ENCODE assay signal across 28 cellular contexts in genomic region chrX:54994668-54995452, GRCh38. TPM values are rescaled to one million over a fixed set of nuclear protein-coding genes. Genes with fewer than 3 reads are reported as not detected.
DNase-seq lines count a peak whose midpoint lies in the region; ATAC-seq, FAIRE-seq and TF ChIP-seq lines count a peak whose summit lies in the region.
"Had no signal": no experiment of that assay in that cellular context is flagged by ENCODE, and none has a peak within 500 bp of the region (broad histone marks: within the 10 kb centered on the region; RNA-seq: fewer than 3 reads in every experiment).

No MANE protein-coding gene starts in this region.

- TF ChIP-seq POLR2A in GM12878 (IDR thresholded peaks at IDR 0.05; ENCODE audit: low read depth, low read length), result no peak
- TF ChIP-seq POLR2A in vagina (IDR thresholded peaks at IDR 0.05), result no peak

- in situ Hi-C loops in GM12878 (cut with MboI), result no loop called here

- BruUV-seq in GM12878 (replicated peaks; lab: Mats Ljungman, UMichigan), result no TSS peak

- H3K4me1 ChIP-seq in GM12878 (ENCODE audit: control insufficient read depth, insufficient read depth, low read length) (no peaks in the 10 kb centered on the region; the same call in 1 of the 2 replicates), psoas muscle (no peaks in the 10 kb centered on the region), vagina (no peaks in the 10 kb centered on the region)

- H3K27ac ChIP-seq in GM12878 (ENCODE audit: control insufficient read depth, insufficient read depth) (no peak overlapping the region), psoas muscle (peak overlapping the region; percentile 90), vagina (no peak overlapping the region)
- H3K27ac ChIP-seq: KMS-11 had no signal

- H3K4me2 ChIP-seq in GM12878 (ENCODE audit: control insufficient read depth, insufficient read depth), result no peak overlapping the region
- H3K4me2 ChIP-seq: KMS-11 had no signal

- TF ChIP-seq CTCF in GM10248 (IDR thresholded peaks at IDR 0.05; ENCODE audit: control extremely low read depth, extremely low read depth, low read depth, missing control alignments), result no peak
- TF ChIP-seq CTCF in GM12878 (IDR thresholded peaks at IDR 0.05 in 2 of 3, conservative IDR thresholded peaks at IDR 0.05 in 1 of 3; ENCODE audit: control insufficient read depth in 2 of 3, extremely low read depth in 1 of 3, insufficient read depth in 1 of 3, low read depth in 3 of 3, low read length in 3 of 3), result no peak
- no peak for TF ChIP-seq CTCF in psoas muscle (IDR thresholded peaks at IDR 0.05)
- no peak for TF ChIP-seq CTCF in vagina (IDR thresholded peaks at IDR 0.05)

- H4K20me1 ChIP-seq in GM12878 (ENCODE audit: control insufficient read depth, insufficient read depth), result no peaks in the 10 kb centered on the region

- H3K9ac ChIP-seq in GM12878 (ENCODE audit: control insufficient read depth, insufficient read depth, low read length), result no peak overlapping the region
- H3K9ac ChIP-seq: KMS-11 had no signal

- 0 out of 2 replicates have a peak overlapping the region, but pooled peaks have one; percentile 7 for H2AFZ ChIP-seq in GM12878 (ENCODE audit: control insufficient read depth, low read depth, low read length)

- H3K36me3 ChIP-seq in GM12878 (ENCODE audit: control insufficient read depth in 2 of 2, insufficient read depth in 2 of 2, low read length in 1 of 2) (no peaks in the 10 kb centered on the region), psoas muscle (ENCODE audit: insufficient read depth in 1 of 2, low read depth in 1 of 2) (no peaks in the 10 kb centered on the region), vagina (no peaks in the 10 kb centered on the region)

- ATAC-seq in GM12878 (no peak), psoas muscle (peak; percentile 56 to 62 (median 60)), left ventricle myocardium superior (no peak)
- ATAC-seq: HCT116 had no signal

- TF ChIP-seq EP300 in GM12878 (IDR thresholded peaks at IDR 0.05; ENCODE audit: borderline replicate concordance in 1 of 2, control insufficient read depth in 1 of 2, low read depth in 2 of 2, low read length in 2 of 2), result no peak

- RAD21 ChIA-PET in GM12878 (lab: Charles Lee; ENCODE audit: unreplicated experiment), result no interaction called here

- H3K9me3 ChIP-seq in GM12878 (replicated peaks; ENCODE audit: control insufficient read depth, insufficient read depth, low read length) (no peaks in the 10 kb centered on the region), psoas muscle (no peaks in the 10 kb centered on the region), vagina (no peaks in the 10 kb centered on the region)

- CTCF ChIA-PET in GM10248 (lab: Yijun Ruan, JAX) (interaction anchor here (1.3 kb wide), 1 partner anchor 10 kb away, joined by 3 read pairs; no protein-coding TSS in a partner anchor), GM12878 (lab: Yijun Ruan, JAX) (no interaction called here)

- no peaks in the 10 kb centered on the region for H3K79me2 ChIP-seq in GM12878 (ENCODE audit: control insufficient read depth, insufficient read depth, low read length)

- H3K27me3 ChIP-seq in GM12878 (replicated peaks in 1 of 2; ENCODE audit: control insufficient read depth in 2 of 2, insufficient read depth in 2 of 2, low read length in 1 of 2), result no peaks in the 10 kb centered on the region
- no peaks in the 10 kb centered on the region for H3K27me3 ChIP-seq in psoas muscle (ENCODE audit: insufficient read depth in 3 of 3, low read length in 2 of 3)
- H3K27me3 ChIP-seq in vagina, result no peaks in the 10 kb centered on the region

- intact Hi-C loops in GM12878 (cut with micrococcal nuclease; ENCODE audit: unreplicated experiment), result no loop called here
- intact Hi-C loops in psoas muscle (cut with DNase I), result loop anchor here in 1 of 2 donors (10.0 kb wide), 1 partner anchor 1310 kb away; the partner anchor contains the start of gene HUWE1
- intact Hi-C loops in vagina (cut with DNase I), result no loop called here
- intact Hi-C loops in left ventricle myocardium superior (cut with micrococcal nuclease), result no loop called here

- FAIRE-seq in GM12878 (lab: Jason Lieb, UNC), result no peak
- FAIRE-seq: bronchial epithelial cell had no signal

- SMC1A ChIA-PET in GM12878 (lab: Charles Lee; ENCODE audit: uncharacterized antibody, unreplicated experiment), result interaction anchor here (2.0 kb wide), 1 partner anchor 10 kb away, joined by 8 read pairs; no protein-coding TSS in a partner anchor

- H3K4me3 ChIP-seq in GM12878 (no peak overlapping the region), psoas muscle (peak overlapping the region; percentile 46), vagina (no peak overlapping the region)

- POLR2A ChIA-PET in GM10248 (lab: Yijun Ruan, JAX), result no interaction called here
- POLR2A ChIA-PET in GM12878 (lab: Charles Lee), result interaction anchor here (0.5 kb wide), 1 partner anchor 13 kb away, joined by 3 read pairs; no protein-coding TSS in a partner anchor

- TF ChIP-seq RAD21 in GM12878 (IDR thresholded peaks at IDR 0.05; ENCODE audit: insufficient read depth, low read depth, low read length), result no peak

- DNase-seq in GM10248 (ENCODE audit: extremely low spot score) (peak; percentile 1), MV-4-11 (lab: John Stamatoyannopoulos, UW) (peak; percentile 82), GM12878 (ENCODE audit: low read depth, low spot score) (no peak), psoas muscle (peak in 1 of 2 donors; percentile 60), vagina (ENCODE audit: extremely low spot score in 2 of 2) (no peak), left ventricle myocardium superior (no peak), NCI-H524 (lab: John Stamatoyannopoulos, UW) (no peak)
- DNase-seq: activated CD4-positive, alpha-beta T cell treated with anti-CD3 and anti-CD28 coated beads, Interleukin-2, amount 50 U/mL, for 4 hours; activated naive CD4-positive, alpha-beta T cell treated with anti-CD3 and anti-CD28 coated beads, Interleukin-2, amount 10 ng/mL, durations not matched to agents 7 days and 5 days; amygdala; Calu3; effector CD8-positive, alpha-beta T cell; MM.1S; NCI-H1694; NCI-H226; NCI-H774; retina; SW 1271; T-helper 9 cell had no signal

- WGBS in GM12878 (ENCODE audit: insufficient coverage, insufficient replicate concordance, low lambda C conversion rate, missing lambda C conversion rate), result 18% methylated on average over 7 of the region's 7 CpGs
- WGBS in psoas muscle, 3 donors, result 23 to 38% (median 38%) methylated on average over 7 of the region's 7 CpGs

RNA-seq across cellular contexts. Expression of gene PFKFB1, which starts 0.9 kb away (rescaled TPM):
- 0.40 and 0.42 TPM in 2 replicates for total RNA-seq in GM12878 (2013; cell fraction: nucleolus; rRNA removed)
- total RNA-seq in GM12878 (2014; rRNA removed), result 0.11 and 0.45 TPM in 2 replicates
- total RNA-seq in GM12878 (2014; rRNA removed; fragmentation: Illumina TruSeq; extraction: Trizol), result 0.27 and 0.41 TPM in 2 replicates
- total RNA-seq in GM12878 (2021), result 0.35 and 0.38 TPM in 2 replicates
- polyA plus RNA-seq in GM12878 (2011; ENCODE audit: low read depth), result 0.45 TPM
- polyA plus RNA-seq in GM12878 (2011; rRNA removed), result 0.43 and 0.48 TPM in 2 replicates
- 0.30 and 0.34 TPM in 2 replicates for polyA plus RNA-seq in GM12878 (2011; cell fraction: cytosol; rRNA removed)
- polyA plus RNA-seq in GM12878 (2011; cell fraction: nucleus; rRNA removed), result 0.86 and 1.5 TPM in 2 replicates
- polyA plus RNA-seq in GM12878 (2012), result 0.58 and 0.62 TPM in 2 replicates
- 0.44 and 1.00 TPM in 2 replicates for polyA plus RNA-seq in GM12878 (2014; fragmentation: Illumina TruSeq; extraction: Trizol)
- under 1 TPM; 0.23 to 0.33 TPM for polyA plus RNA-seq in GM12878 (2014; fragmentation: Nextera tagmentation; extraction: Ambion mirVana)
- polyA plus RNA-seq in GM12878 (2014; rRNA removed), result 0.34 and 0.35 TPM in 2 replicates
- polyA plus RNA-seq in GM12878 (2016; fragmentation: Nextera tagmentation; extraction: Ambion mirVana), result under 1 TPM; 0.13 to 0.59 TPM
- polyA minus RNA-seq in GM12878 (2011; rRNA and poly(A)+ RNA removed), result 0.21 and 0.29 TPM in 2 replicates
- not detected in 2 replicates for polyA minus RNA-seq in GM12878 (2011; cell fraction: cytosol; rRNA and poly(A)+ RNA removed)
- 0.36 TPM in 1 of 2 replicates, not detected in the other for polyA minus RNA-seq in GM12878 (2011; cell fraction: nucleus; rRNA and poly(A)+ RNA removed)
- total RNA-seq in psoas muscle, result 10 to 100 TPM; 10.3 to 21.8 (median 21.3) TPM
- 10 to 100 TPM in 1 of 3 donors, 1 to 10 TPM in 2; 1.4 to 15.9 (median 7.5) TPM for polyA plus RNA-seq in psoas muscle
- total RNA-seq in vagina, result not detected
- total RNA-seq in left ventricle myocardium superior, result 0.22 TPM
- total RNA-seq: epithelial cell of proximal tubule, kidney epithelial cell, lung microvascular endothelial cell, osteocyte had no signal

RNA-seq across cellular contexts. Expression of gene APEX2, which starts 5.3 kb away (rescaled TPM):
- 14.1 and 15.6 TPM in 2 replicates for total RNA-seq in GM12878 (2013; cell fraction: nucleolus; rRNA removed)
- 14.3 and 14.9 TPM in 2 replicates for total RNA-seq in GM12878 (2014; rRNA removed)
- 15.4 and 17.3 TPM in 2 replicates for total RNA-seq in GM12878 (2014; rRNA removed; fragmentation: Illumina TruSeq; extraction: Trizol)
- total RNA-seq in GM12878 (2021), result 35.4 and 38.9 TPM in 2 replicates
- 12.7 TPM for polyA plus RNA-seq in GM12878 (2011; ENCODE audit: low read depth)
- polyA plus RNA-seq in GM12878 (2011; rRNA removed), result 21.1 and 41.7 TPM in 2 replicates
- polyA plus RNA-seq in GM12878 (2011; cell fraction: cytosol; rRNA removed), result 46.5 and 55.4 TPM in 2 replicates
- 24.7 and 27.2 TPM in 2 replicates for polyA plus RNA-seq in GM12878 (2011; cell fraction: nucleus; rRNA removed)
- 20.0 and 21.2 TPM in 2 replicates for polyA plus RNA-seq in GM12878 (2012)
- polyA plus RNA-seq in GM12878 (2014; fragmentation: Illumina TruSeq; extraction: Trizol), result 24.5 and 35.7 TPM in 2 replicates
- polyA plus RNA-seq in GM12878 (2014; fragmentation: Nextera tagmentation; extraction: Ambion mirVana), result 10 to 100 TPM; 18.9 to 20.4 TPM
- polyA plus RNA-seq in GM12878 (2014; rRNA removed), result 43.5 and 44.2 TPM in 2 replicates
- 10 to 100 TPM; 51.4 to 51.7 TPM for polyA plus RNA-seq in GM12878 (2016; fragmentation: Nextera tagmentation; extraction: Ambion mirVana)
- polyA minus RNA-seq in GM12878 (2011; rRNA and poly(A)+ RNA removed), result 24.9 and 37.9 TPM in 2 replicates
- 12.0 and 12.6 TPM in 2 replicates for polyA minus RNA-seq in GM12878 (2011; cell fraction: cytosol; rRNA and poly(A)+ RNA removed)
- polyA minus RNA-seq in GM12878 (2011; cell fraction: nucleus; rRNA and poly(A)+ RNA removed), result 6.9 and 12.7 TPM in 2 replicates
- 10 to 100 TPM in 2 of 4 donors, 1 to 10 TPM in 2; 6.9 to 14.9 (median 10.0) TPM for total RNA-seq in psoas muscle
- 10 to 100 TPM in 2 of 3 donors, 1 to 10 TPM in 1; 6.7 to 15.1 (median 10.9) TPM for polyA plus RNA-seq in psoas muscle
- total RNA-seq in vagina, result 14.2 TPM
- 7.7 TPM for total RNA-seq in left ventricle myocardium superior

RNA-seq across cellular contexts. Expression of gene ALAS2, which starts 35.9 kb away (rescaled TPM):
- total RNA-seq in GM12878 (2013; cell fraction: nucleolus; rRNA removed), result not detected in 2 replicates
- total RNA-seq in GM12878 (2014; rRNA removed), result not detected in 2 replicates
- not detected in 2 replicates for total RNA-seq in GM12878 (2014; rRNA removed; fragmentation: Illumina TruSeq; extraction: Trizol)
- total RNA-seq in GM12878 (2021), result not detected in 2 replicates
- polyA plus RNA-seq in GM12878 (2011; ENCODE audit: low read depth), result not detected
- polyA plus RNA-seq in GM12878 (2011; rRNA removed), result not detected in 2 replicates
- not detected in 2 replicates for polyA plus RNA-seq in GM12878 (2011; cell fraction: cytosol; rRNA removed)
- polyA plus RNA-seq in GM12878 (2011; cell fraction: nucleus; rRNA removed), result not detected in 2 replicates
- polyA plus RNA-seq in GM12878 (2012), result not detected in 2 replicates
- not detected in 2 replicates for polyA plus RNA-seq in GM12878 (2014; fragmentation: Illumina TruSeq; extraction: Trizol)
- polyA plus RNA-seq in GM12878 (2014; fragmentation: Nextera tagmentation; extraction: Ambion mirVana), result not detected
- polyA plus RNA-seq in GM12878 (2014; rRNA removed), result not detected in 2 replicates
- not detected for polyA plus RNA-seq in GM12878 (2016; fragmentation: Nextera tagmentation; extraction: Ambion mirVana)
- not detected in 2 replicates for polyA minus RNA-seq in GM12878 (2011; rRNA and poly(A)+ RNA removed)
- polyA minus RNA-seq in GM12878 (2011; cell fraction: cytosol; rRNA and poly(A)+ RNA removed), result not detected in 2 replicates
- polyA minus RNA-seq in GM12878 (2011; cell fraction: nucleus; rRNA and poly(A)+ RNA removed), result not detected in 2 replicates
- total RNA-seq in psoas muscle, result 1 to 10 TPM in 2 of 4 donors, under 1 TPM in 1, not detected in 1; 0.62 to 8.1 (median 6.0) TPM
- under 1 TPM in 1 of 3 donors, not detected in 2; 0.03 TPM for polyA plus RNA-seq in psoas muscle
- 5.6 TPM for total RNA-seq in vagina
- total RNA-seq in left ventricle myocardium superior, result not detected
- total RNA-seq: activated T-helper 1 cell treated with anti-CD3 and anti-CD28 coated beads, Interleukin-12 subunit alpha, Interleukin-12 subunit beta, Interleukin-2, Interleukin-4 antibody, amounts not matched to agents 30 ng/mL and 10 ng/mL and 1 ng/mL, durations not matched to agents 14 hours and 24 hours and 36 hours; bronchial epithelial cell; Calu3; epithelial cell of proximal tubule; kidney epithelial cell; lung microvascular endothelial cell; osteocyte had no signal
- polyA plus RNA-seq: urinary bladder had no signal

Comparison
In these comparisons a context has a peak if more than half of its experiments do, and no peak if none do; other contexts are left out.
1. DNase-seq: peak in GM10248 (single experiment) and MV-4-11 (single experiment); none in GM12878 (single experiment), vagina (0 of 2), left ventricle myocardium superior (single experiment) and NCI-H524 (0 of 2).
2. ATAC-seq: peak in psoas muscle (4 of 4); none in GM12878 (single experiment) and left ventricle myocardium superior (single experiment).